8 cellular contexts compared by ENCODE assay signal in genomic region chr4:76212851-76213414, GRCh38. TPM values are rescaled to one million over a fixed set of nuclear protein-coding genes. Genes with fewer than 3 reads are reported as not detected.
DNase-seq lines count a peak whose midpoint lies in the region; ATAC-seq, FAIRE-seq and TF ChIP-seq lines count a peak whose summit lies in the region.

No MANE protein-coding gene starts in this region.

- H3K79me2 ChIP-seq in GM23248 (ENCODE audit: insufficient read depth), result peaks cover 52% of the 10 kb centered on the region

- H3K9me2 ChIP-seq in GM23248 (ENCODE audit: insufficient read depth), result no peaks in the 10 kb centered on the region

- DNase-seq in A673 (ENCODE audit: low spot score), result peak; percentile 44
- DNase-seq in GM23248, result peak; percentile 61
- peak; percentile 7 to 70 (median 40) for DNase-seq in T-cell
- peak; percentile 37 for DNase-seq in bronchial epithelial cell (ENCODE audit: low read depth)
- DNase-seq in left lung, result no peak
- no peak for DNase-seq in stimulated activated effector memory CD8-positive, alpha-beta T cell treated with anti-CD3 and anti-CD28 coated beads, Interleukin-12 subunit alpha, Interleukin-12 subunit beta, amount 100 ng/mL, for 72 hours (ENCODE audit: low spot score in 2 of 2)
- no peak for DNase-seq in middle frontal gyrus (ENCODE audit: extremely low spot score, low spot score)

- H3K9me3 ChIP-seq in A673 (ENCODE audit: low read depth, low read length, poor library complexity, severe bottlenecking) (no peaks in the 10 kb centered on the region), GM23248 (ENCODE audit: low read depth) (no peaks in the 10 kb centered on the region), left lung (no peaks in the 10 kb centered on the region)

- TF ChIP-seq CTCF in A673 (conservative IDR thresholded peaks at IDR 0.05; ENCODE audit: low read depth, low read length) (no peak), bronchial epithelial cell (IDR thresholded peaks at IDR 0.05; ENCODE audit: insufficient read depth, low read length, severe bottlenecking) (no peak), left lung (IDR thresholded peaks at IDR 0.05) (no peak)

- intact Hi-C loops in A673 (cut with micrococcal nuclease; ENCODE audit: unreplicated experiment) (no loop called here), left lung (cut with DNase I) (no loop called here)

- peak overlapping the region; percentile 61 for H3K4me3 ChIP-seq in A673 (ENCODE audit: low read depth, low read length, poor library complexity, severe bottlenecking)
- peak overlapping the region; percentile 86 for H3K4me3 ChIP-seq in GM23248
- peak overlapping the region; percentile 63 for H3K4me3 ChIP-seq in bronchial epithelial cell (ENCODE audit: low read depth, low read length)
- peak overlapping the region; percentile 74 to 87 for H3K4me3 ChIP-seq in left lung

- H3K4me1 Mint-ChIP-seq in T-cell, result peaks cover 64 to 73% (median 67%) of the 10 kb centered on the region in 3 donors
- peaks cover 40% of the 10 kb centered on the region for H3K4me1 Mint-ChIP-seq in stimulated activated effector memory CD8-positive, alpha-beta T cell treated with anti-CD3 and anti-CD28 coated beads, Interleukin-12 subunit alpha, Interleukin-12 subunit beta, amount 100 ng/mL, for 72 hours

- peak overlapping the region; percentile 93 for H3K9ac ChIP-seq in GM23248

- peaks cover 37% of the 10 kb centered on the region for H3F3A ChIP-seq in GM23248 (ENCODE audit: insufficient read depth)

- 0% methylated on average over 14 of the region's 14 CpGs for WGBS in GM23248 (ENCODE audit: low coverage in 1 of 2, low lambda C conversion rate in 2 of 2, missing lambda C conversion rate in 2 of 2), 2 experiments

- no peaks in the 10 kb centered on the region for H3K27me3 Mint-ChIP-seq in T-cell

- in situ Hi-C loops in GM23248 (cut with MboI), result no loop called here

- TSS peak; percentile 48 for BruUV-seq in A673 (replicated peaks; lab: Mats Ljungman, UMichigan)

- peak overlapping the region; percentile 83 to 89 (median 86) for H3K4me3 Mint-ChIP-seq in T-cell
- H3K4me3 Mint-ChIP-seq in stimulated activated effector memory CD8-positive, alpha-beta T cell treated with anti-CD3 and anti-CD28 coated beads, Interleukin-12 subunit alpha, Interleukin-12 subunit beta, amount 100 ng/mL, for 72 hours, result peak overlapping the region; percentile 76

- H3K4me1 ChIP-seq in A673 (ENCODE audit: insufficient read depth, low read length, poor library complexity, severe bottlenecking), result peaks cover 22% of the 10 kb centered on the region
- peaks cover 46% of the 10 kb centered on the region for H3K4me1 ChIP-seq in GM23248 (ENCODE audit: insufficient read depth)
- peaks cover 40 to 85% of the 10 kb centered on the region in 2 donors for H3K4me1 ChIP-seq in left lung

- FAIRE-seq in bronchial epithelial cell (lab: Jason Lieb, UNC), result no peak

- peak overlapping the region; percentile 90 to 94 for H3K27ac Mint-ChIP-seq in T-cell
- peak overlapping the region; percentile 79 for H3K27ac Mint-ChIP-seq in stimulated activated effector memory CD8-positive, alpha-beta T cell treated with anti-CD3 and anti-CD28 coated beads, Interleukin-12 subunit alpha, Interleukin-12 subunit beta, amount 100 ng/mL, for 72 hours

- H3K36me3 Mint-ChIP-seq in T-cell, result no peaks in the 10 kb centered on the region
- H3K36me3 Mint-ChIP-seq in stimulated activated effector memory CD8-positive, alpha-beta T cell treated with anti-CD3 and anti-CD28 coated beads, Interleukin-12 subunit alpha, Interleukin-12 subunit beta, amount 100 ng/mL, for 72 hours, result no peaks in the 10 kb centered on the region

- peak overlapping the region; percentile 97 for H3K4me2 ChIP-seq in GM23248 (ENCODE audit: unreplicated experiment)

- H3K27me3 ChIP-seq in A673 (replicated peaks; ENCODE audit: insufficient read depth, low read depth, low read length, poor library complexity) (no peaks in the 10 kb centered on the region), GM23248 (replicated peaks; ENCODE audit: insufficient read depth) (no peaks in the 10 kb centered on the region), bronchial epithelial cell (ENCODE audit: control insufficient read depth, insufficient read depth, low read length) (no peaks in the 10 kb centered on the region), left lung (no peaks in the 10 kb centered on the region)

- no peaks in the 10 kb centered on the region for H4K20me1 ChIP-seq in GM23248 (ENCODE audit: insufficient read depth)

- H3K36me3 ChIP-seq in A673 (ENCODE audit: insufficient read depth, low read length, poor library complexity, severe bottlenecking), result no peaks in the 10 kb centered on the region
- no peaks in the 10 kb centered on the region for H3K36me3 ChIP-seq in GM23248 (ENCODE audit: low read depth)
- H3K36me3 ChIP-seq in bronchial epithelial cell (ENCODE audit: control insufficient read depth, insufficient read depth, low read length), result peaks cover 2% of the 10 kb centered on the region
- no peaks in the 10 kb centered on the region for H3K36me3 ChIP-seq in left lung

- H3K9me3 Mint-ChIP-seq in T-cell, result no peaks in the 10 kb centered on the region
- no peaks in the 10 kb centered on the region for H3K9me3 Mint-ChIP-seq in stimulated activated effector memory CD8-positive, alpha-beta T cell treated with anti-CD3 and anti-CD28 coated beads, Interleukin-12 subunit alpha, Interleukin-12 subunit beta, amount 100 ng/mL, for 72 hours

- CTCF ChIA-PET in A673 (lab: Charles Lee) (no interaction called here), T-cell (lab: Charles Lee) (interaction anchor here in 1 of 2 donors (0.8 kb wide), 1 partner anchor 162 kb away, joined by 3 read pairs; no protein-coding TSS in a partner anchor)

- ATAC-seq in T-cell (replicated peaks in 1 of 4) (peak; percentile 48 to 59 (median 50)), left lung (peak; percentile 14), HG03039 (IDR thresholded peaks at IDR 0.05; ENCODE audit: unreplicated experiment) (no peak)
- peak; percentile 6 for ATAC-seq in stimulated activated effector memory CD8-positive, alpha-beta T cell treated with anti-CD3 and anti-CD28 coated beads, Interleukin-12 subunit alpha, Interleukin-12 subunit beta, amount 100 ng/mL, for 72 hours

- peak overlapping the region; percentile 77 for H3K27ac ChIP-seq in A673 (ENCODE audit: low read depth, low read length, poor library complexity, severe bottlenecking)
- H3K27ac ChIP-seq in GM23248, result peak overlapping the region; percentile 94
- H3K27ac ChIP-seq in left lung, result peak overlapping the region; percentile 96 to 99

- H2AFZ ChIP-seq in GM23248, result peak overlapping the region; percentile 96

- POLR2A ChIA-PET in A673 (lab: Charles Lee; ENCODE audit: low non-redundant PET) (no interaction called here), T-cell (lab: Charles Lee) (interaction anchor here (0.6 to 1.4 kb wide), 2 partner anchors 65 to 673 kb away, joined by 3 read pairs; partner anchors contain the start of gene NUP54 (in 1 of the 2))

RNA-seq across cellular contexts. Expression of gene SCARB2, which starts 0.7 kb away (rescaled TPM):
- total RNA-seq in A673 (2021), result 27.0 and 27.9 TPM in 2 replicates
- 122 and 158 TPM in 2 replicates for total RNA-seq in GM23248 (2014; rRNA removed; shearing (Covaris generic))
- polyA plus RNA-seq in GM23248 (2016; fragmentation: Nextera tagmentation; extraction: Ambion mirVana), result 173 and 175 TPM in 2 replicates
- 10 to 100 TPM; 20.9 to 37.3 (median 23.2) TPM for total RNA-seq in T-cell
- 173 and 199 TPM in 2 replicates for total RNA-seq in bronchial epithelial cell
- 100 to 1,000 TPM; 219 to 223 TPM for total RNA-seq in left lung

RNA-seq across cellular contexts. Expression of gene FAM47E, which starts 38.6 kb away (rescaled TPM):
- 0.21 TPM in 1 of 2 replicates, not detected in the other for total RNA-seq in A673 (2021)
- not detected in 2 replicates for total RNA-seq in GM23248 (2014; rRNA removed; shearing (Covaris generic))
- polyA plus RNA-seq in GM23248 (2016; fragmentation: Nextera tagmentation; extraction: Ambion mirVana), result not detected in 2 replicates
- total RNA-seq in T-cell, result under 1 TPM in 1 of 5 donors, not detected in 4; 0.19 TPM
- 0.26 and 0.38 TPM in 2 replicates for total RNA-seq in bronchial epithelial cell
- total RNA-seq in left lung, result 1 to 10 TPM; 3.2 TPM

Comparison
In these comparisons a context has a peak if more than half of its experiments do, and no peak if none do; other contexts are left out.
1. DNase-seq: peak in A673 (single experiment), GM23248 (single experiment), T-cell (34 of 34) and bronchial epithelial cell (single experiment); none in left lung (0 of 2), stimulated activated effector memory CD8-positive, alpha-beta T cell treated with anti-CD3 and anti-CD28 coated beads, Interleukin-12 subunit alpha, Interleukin-12 subunit beta, amount 100 ng/mL, for 72 hours (0 of 2) and middle frontal gyrus (single experiment).
2. Peak in every context shown above with its lines, with median percentiles within 50 percentile points of each other: H3K27ac ChIP-seq and H3K4me3 ChIP-seq.